7 cellular contexts compared by ENCODE assay signal in the genomic region with DNA sequence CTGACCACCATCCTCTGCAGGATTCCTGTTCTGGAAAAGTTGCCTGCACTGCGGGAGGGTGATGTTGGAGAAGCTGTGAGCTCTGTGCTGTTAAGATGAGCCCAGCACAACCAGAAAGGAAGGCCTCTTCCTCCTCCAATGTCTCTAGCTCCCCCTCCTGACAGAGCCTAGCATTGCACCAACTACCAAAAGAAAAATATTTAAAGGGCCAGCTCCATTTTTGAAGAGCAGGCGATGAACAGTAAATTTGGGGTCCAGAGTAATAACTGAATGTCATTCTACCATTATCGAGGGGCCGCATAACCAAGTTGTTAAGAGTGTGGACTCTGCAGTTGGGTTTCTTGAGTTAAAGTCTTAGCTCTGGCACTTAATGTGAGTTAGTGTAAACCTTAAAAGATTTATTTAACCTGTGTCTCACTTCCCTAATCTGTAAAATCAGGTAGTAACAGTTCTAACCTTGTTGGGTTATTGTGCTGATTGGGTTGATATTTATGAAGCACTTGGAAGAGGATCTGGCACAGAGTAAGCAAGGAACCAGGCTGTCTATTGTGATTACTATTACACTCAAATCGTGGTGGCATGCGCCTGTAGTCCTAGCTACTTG. TPM values are rescaled to one million over a fixed set of nuclear protein-coding genes. Genes with fewer than 3 reads are reported as not detected.
DNase-seq lines count a peak whose midpoint lies in the region; ATAC-seq and TF ChIP-seq lines count a peak whose summit lies in the region.

No MANE protein-coding gene starts in this region.

- peak; percentile 92 for TF ChIP-seq CTCF in GM12872 (IDR thresholded peaks at IDR 0.05; ENCODE audit: insufficient read depth, low read depth, low read length)
- peak; percentile 88 for TF ChIP-seq CTCF in lower lobe of right lung (IDR thresholded peaks at IDR 0.05)

- intact Hi-C loops in lower lobe of right lung (cut with DNase I) = loop anchor here (10.0 kb wide), 2 partner anchors 169 to 249 kb away; no protein-coding TSS in a partner anchor

- H3K27me3 ChIP-seq in lower lobe of right lung (ENCODE audit: low read depth) = no peaks in the 10 kb centered on the region

- H3K4me3 ChIP-seq in lower lobe of right lung = no peak overlapping the region

- no peak overlapping the region for H3K27ac ChIP-seq in lower lobe of right lung

- H3K36me3 ChIP-seq in lower lobe of right lung = no peaks in the 10 kb centered on the region

- ATAC-seq in HG03108 (IDR thresholded peaks at IDR 0.05; ENCODE audit: unreplicated experiment) = peak; percentile 68
- ATAC-seq in lower lobe of right lung = peak; percentile 82 to 90

- no peaks in the 10 kb centered on the region for H3K4me1 ChIP-seq in lower lobe of right lung

- DNase-seq in NCI-H526 (lab: John Stamatoyannopoulos, UW) (peak; percentile 39 to 62), dermis blood vessel endothelial cell (peak; percentile 85), lower lobe of right lung (no peak)
- DNase-seq in activated CD4-positive, alpha-beta T cell treated with anti-CD3 and anti-CD28 coated beads, Interleukin-2, amount 50 U/mL, for 1 hour = peak; percentile 84
- peak; percentile 35 for DNase-seq in stimulated activated CD8-positive, alpha-beta memory T cell treated with anti-CD3 and anti-CD28 coated beads, Interleukin-12 subunit alpha, Interleukin-12 subunit beta, amount 100 ng/mL, for 4 hours (ENCODE audit: low read depth)

- no peaks in the 10 kb centered on the region for H3K9me3 ChIP-seq in lower lobe of right lung

RNA-seq across cellular contexts. Expression of a gene that starts 3.9 kb away (rescaled TPM):
- total RNA-seq in dermis blood vessel endothelial cell = not detected in 2 replicates
- not detected for total RNA-seq in lower lobe of right lung

RNA-seq across cellular contexts. Expression of a gene that starts 28.3 kb away (rescaled TPM):
- not detected in 2 replicates for total RNA-seq in dermis blood vessel endothelial cell
- total RNA-seq in lower lobe of right lung = not detected

RNA-seq across cellular contexts. Expression of a gene that starts 42.6 kb away (rescaled TPM):
- 2.5 and 3.9 TPM in 2 replicates for total RNA-seq in dermis blood vessel endothelial cell
- total RNA-seq in lower lobe of right lung = 19.7 TPM
